Comparison of ENCODE assay signal across 8 cellular contexts in the genomic region with DNA sequence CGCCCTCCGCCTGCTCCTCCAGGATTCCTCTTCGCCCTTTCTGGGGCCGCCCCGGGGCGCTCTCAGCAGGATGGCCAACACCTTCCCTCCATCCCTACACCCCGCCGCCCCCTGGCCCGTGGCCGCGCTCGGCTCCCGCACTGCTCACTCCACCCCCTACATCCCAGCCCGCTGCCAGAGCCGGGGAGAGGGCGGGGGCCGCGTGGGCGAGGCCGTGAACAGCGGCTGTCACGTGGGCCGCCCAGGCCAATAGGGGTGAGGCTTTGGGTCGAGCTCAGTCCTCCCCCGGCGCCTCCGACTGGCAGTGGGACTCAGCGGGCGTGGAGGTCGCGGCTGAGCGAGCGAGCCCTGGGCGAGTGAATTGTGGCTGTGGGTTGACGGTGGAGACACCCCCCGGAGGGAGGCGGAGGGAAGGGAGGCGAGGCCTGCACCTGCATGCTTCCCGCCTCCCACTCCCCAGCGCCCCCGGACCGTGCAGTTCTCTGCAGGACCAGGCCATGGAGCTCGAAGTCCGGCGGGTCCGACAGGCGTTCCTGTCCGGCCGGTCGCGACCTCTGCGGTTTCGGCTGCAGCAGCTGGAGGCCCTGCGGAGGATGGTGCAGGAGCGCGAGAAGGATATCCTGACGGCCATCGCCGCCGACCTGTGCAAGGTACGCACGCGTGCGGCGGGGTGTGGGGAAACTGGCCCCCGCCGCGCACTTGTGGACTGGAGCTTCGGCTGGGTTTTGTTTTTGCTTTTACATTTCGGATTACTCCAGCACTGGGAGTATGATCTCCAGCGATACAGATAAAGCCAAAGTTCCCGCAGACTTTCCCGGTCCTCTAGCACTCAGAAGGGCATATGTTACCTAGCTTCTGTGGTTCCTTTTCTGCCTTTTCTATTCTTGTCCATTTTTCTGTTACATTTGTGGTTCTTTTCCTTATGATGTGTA. TPM values are rescaled to one million over a fixed set of nuclear protein-coding genes. Genes with fewer than 3 reads are reported as not detected.
DNase-seq lines count a peak whose midpoint lies in the region; ATAC-seq, FAIRE-seq and TF ChIP-seq lines count a peak whose summit lies in the region.

TSS of gene ALDH3A2 (plus strand) at position 277 of the 932 bp plus-strand sequence. CDS start at position 498, 221 bp downstream.

- H3K4me3 ChIP-seq in BE2C (ENCODE audit: low read depth, low read length) (peak within 1 kb of the TSS; percentile 77), kidney (ENCODE audit: low read length in 2 of 2) (peak within 1 kb of the TSS; percentile 75 to 96)

- H3K9me3 ChIP-seq in BE2C = no peaks in the 10 kb centered on the region
- H3K9me3 ChIP-seq in kidney (ENCODE audit: control insufficient read depth in 1 of 2, low read length in 2 of 2) = no peaks in the 10 kb centered on the region

- H3K9ac ChIP-seq in kidney (ENCODE audit: low read length in 2 of 2) = peak within 1 kb of the TSS; percentile 72 to 91

- intact Hi-C loops in kidney (cut with DNase I) = no loop called here

- TF ChIP-seq CTCF in BE2C (IDR thresholded peaks at IDR 0.05; ENCODE audit: low read depth, low read length) (no peak), kidney (IDR thresholded peaks at IDR 0.05; ENCODE audit: borderline replicate concordance, extremely low read depth, insufficient read depth) (peak; percentile 16)

- peak; percentile 94 for DNase-seq in BE2C
- DNase-seq in NCI-H510A (lab: John Stamatoyannopoulos, UW) = peak; percentile 98
- peak; percentile 92 to 95 for DNase-seq in activated CD4-positive, alpha-beta T cell treated with anti-CD3 and anti-CD28 coated beads for 24 hours (ENCODE audit: low read depth in 2 of 2)
- peak; percentile 98 for DNase-seq in cerebellum (ENCODE audit: low spot score)
- peak; percentile 100 for DNase-seq in kidney
- peak; percentile 98 for DNase-seq in stimulated activated CD4-positive, alpha-beta T cell treated with anti-CD3 and anti-CD28 coated beads, Interleukin-15, amount 100 ng/mL, for 24 hours

- TF ChIP-seq POLR2A in GM19193 (IDR thresholded peaks at IDR 0.05; ENCODE audit: extremely low read depth, insufficient read depth, insufficient read length) = peak; percentile 94

- H3K27ac ChIP-seq in kidney (ENCODE audit: low read depth in 2 of 2, low read length in 2 of 2) = peak within 1 kb of the TSS; percentile 97

- no peaks in the 10 kb centered on the region for H3K36me3 ChIP-seq in BE2C
- peaks cover 0 to 5% of the 10 kb centered on the region in 2 donors for H3K36me3 ChIP-seq in kidney (ENCODE audit: control insufficient read depth in 1 of 2, insufficient read depth in 2 of 2, low read length in 2 of 2)

- H3K27me3 ChIP-seq in BE2C = no peaks in the 10 kb centered on the region

- peak; percentile 92 for ATAC-seq in HG03432 (IDR thresholded peaks at IDR 0.05; ENCODE audit: unreplicated experiment)

- no peak for FAIRE-seq in kidney (lab: Jason Lieb, UNC)

- no peaks in the 10 kb centered on the region for H3K4me1 ChIP-seq in BE2C
- peaks cover 13 to 16% of the 10 kb centered on the region in 2 donors for H3K4me1 ChIP-seq in kidney (ENCODE audit: control insufficient read depth in 1 of 2, insufficient read depth in 1 of 2, low read depth in 1 of 2, low read length in 2 of 2)

RNA-seq across cellular contexts. Expression of gene ALDH3A2, which starts in this region (rescaled TPM):
- polyA plus RNA-seq in BE2C (2012; ENCODE audit: insufficient read depth, insufficient read length, low read depth) = 22.5 TPM
- total RNA-seq in cerebellum = 68.2 TPM
- total RNA-seq in kidney = 75.0 TPM
- polyA plus RNA-seq in kidney (ENCODE audit: insufficient read depth, low read depth, low replicate concordance) = 87.7 TPM

Comparison
In these comparisons a context has a peak if more than half of its experiments do, and no peak if none do; other contexts are left out.
1. Peak in every context shown above with its lines: DNase-seq, ATAC-seq, H3K4me3 ChIP-seq and H3K27ac ChIP-seq.